In the genomic region with DNA sequence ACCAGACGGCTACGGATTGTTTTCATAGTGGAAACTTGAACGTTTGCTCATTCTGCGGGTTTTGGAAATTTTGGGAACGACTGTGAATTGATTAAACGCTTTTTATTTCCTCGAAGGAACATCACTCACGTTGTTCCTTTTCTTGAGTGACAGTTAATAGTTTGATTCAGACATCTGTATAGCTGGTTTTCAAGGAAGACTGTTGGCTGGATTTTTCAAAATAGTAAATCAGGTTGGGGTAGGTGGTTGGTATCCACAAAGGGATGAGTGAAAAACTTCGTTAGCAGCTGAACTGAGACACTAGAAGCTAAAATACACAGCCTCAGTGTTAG, we compare ENCODE assay signal across 8 cellular contexts.
DNase-seq lines count a peak whose midpoint lies in the region; ATAC-seq and TF ChIP-seq lines count a peak whose summit lies in the region.

No MANE protein-coding gene starts in this region.

- H3K4me3 ChIP-seq in GM12875 (ENCODE audit: low read depth, low read length) (peak overlapping the region; percentile 91), foreskin fibroblast (ENCODE audit: low read depth in 1 of 2, low read length in 2 of 2) (peak overlapping the region; percentile 64 to 77), skeletal muscle cell (ENCODE audit: low read depth, low read length) (peak overlapping the region; percentile 71)

- no peak for ATAC-seq in GM19397 (IDR thresholded peaks at IDR 0.05; ENCODE audit: unreplicated experiment)
- no peak for ATAC-seq in HG02852 (IDR thresholded peaks at IDR 0.05; ENCODE audit: unreplicated experiment)
- no peak for ATAC-seq in GM18909 (IDR thresholded peaks at IDR 0.05; ENCODE audit: poor library complexity, unreplicated experiment)

- H3K27ac ChIP-seq in VCaP: peak overlapping the region; percentile 82

- no peak for TF ChIP-seq CTCF in GM12875 (IDR thresholded peaks at IDR 0.05; ENCODE audit: borderline replicate concordance, insufficient read depth, low read depth, low read length)
- no peak for TF ChIP-seq CTCF in VCaP (conservative IDR thresholded peaks at IDR 0.05)
- TF ChIP-seq CTCF in foreskin fibroblast (IDR thresholded peaks at IDR 0.05; ENCODE audit: low read depth, low read length): no peak

- DNase-seq in foreskin fibroblast (no peak), skeletal muscle cell (ENCODE audit: low read depth) (no peak), NCI-H1694 (lab: John Stamatoyannopoulos, UW) (no peak)
